In the genomic region with DNA sequence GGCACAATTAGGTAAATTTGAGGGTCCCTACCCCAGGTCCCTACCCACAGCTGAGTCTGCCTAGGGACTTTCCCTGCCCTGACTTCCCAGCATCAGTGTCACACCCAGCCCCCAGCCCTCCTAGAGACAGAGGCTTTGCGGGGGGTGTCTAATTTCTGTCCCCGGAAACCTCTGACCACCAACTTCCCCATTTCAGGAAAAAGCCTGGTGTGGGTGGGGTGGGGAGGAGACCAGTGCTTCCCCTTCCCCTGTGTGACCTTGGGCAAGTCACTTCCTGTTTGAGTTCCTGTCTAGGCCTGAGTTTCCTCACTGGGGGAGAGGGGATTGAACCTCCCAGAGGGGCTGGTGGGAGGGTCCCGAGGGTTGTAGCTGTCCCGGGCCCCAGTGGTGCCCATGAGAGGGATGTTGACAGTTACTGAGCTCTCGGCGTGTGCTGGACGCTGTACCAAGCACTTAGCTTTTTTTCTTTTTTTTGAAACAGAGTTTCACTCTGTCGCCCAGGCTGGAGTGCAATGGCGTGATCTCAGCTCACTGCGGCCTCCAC, we compare ENCODE assay signal across 1 cellular context.
TF ChIP-seq lines count a peak whose summit lies in the region.

No MANE protein-coding gene starts in this region.

TF ChIP-seq in SK-N-SH, 30 proteins besides CTCF, POLR2A, EP300 and RAD21 (continued from another document):
- no peak for TF ChIP-seq GATA2 (CRISPR knock-in tag; IDR thresholded peaks at IDR 0.05)
- no peak for TF ChIP-seq CHD2 (IDR thresholded peaks at IDR 0.05; ENCODE audit: low read length, partially characterized antibody)
- no peak for TF ChIP-seq USF2 (IDR thresholded peaks at IDR 0.05; ENCODE audit: borderline replicate concordance, low read depth, low read length)
- no peak for TF ChIP-seq SIN3A (IDR thresholded peaks at IDR 0.05; ENCODE audit: borderline replicate concordance, low read depth, low read length)
- TF ChIP-seq FOSL2 (IDR thresholded peaks at IDR 0.05; ENCODE audit: borderline replicate concordance, low read depth): no peak
- TF ChIP-seq TEAD4 (IDR thresholded peaks at IDR 0.05; ENCODE audit: borderline replicate concordance, insufficient read depth): no peak
